Comparison of ENCODE assay signal across 9 cellular contexts in the genomic region with DNA sequence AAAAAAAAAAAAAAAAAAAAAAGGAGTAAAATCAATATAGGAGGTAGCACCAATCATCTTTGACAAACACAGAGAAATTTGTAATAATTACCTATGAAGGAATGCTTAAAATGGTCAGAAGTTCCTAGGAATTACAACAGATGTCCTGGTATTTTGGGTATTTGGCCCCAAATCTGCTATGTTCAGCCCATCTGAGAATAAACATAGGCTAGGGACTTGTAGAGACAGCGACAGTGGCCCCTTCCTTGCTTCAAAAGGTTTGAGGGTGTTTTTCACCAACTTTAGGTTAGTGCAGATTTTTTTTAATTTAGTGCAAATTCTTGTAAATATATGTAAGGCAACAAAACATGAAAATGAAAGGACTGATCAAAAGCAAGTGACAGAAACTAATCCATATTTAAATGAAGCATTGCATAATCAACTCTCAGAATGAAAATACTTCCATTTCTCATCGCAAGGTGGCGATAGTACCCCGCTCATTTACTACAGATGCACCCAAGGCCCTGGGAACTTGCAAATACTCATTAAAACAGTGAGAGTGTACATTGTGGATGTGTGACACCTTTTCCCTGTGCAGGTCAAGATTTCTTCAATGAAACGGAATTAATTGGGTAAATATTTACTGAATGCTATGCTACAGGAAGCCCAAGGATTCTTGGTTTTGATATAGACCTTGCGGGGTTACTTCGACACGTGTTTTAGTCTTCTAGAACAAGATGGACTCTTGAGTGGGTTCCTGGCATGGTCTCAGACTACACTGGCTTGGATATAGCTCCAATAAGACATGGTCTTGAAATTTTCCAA. TPM values are rescaled to one million over a fixed set of nuclear protein-coding genes. Genes with fewer than 3 reads are reported as not detected.
DNase-seq lines count a peak whose midpoint lies in the region; ATAC-seq and TF ChIP-seq lines count a peak whose summit lies in the region.
"Had no signal": no experiment of that assay in that cellular context is flagged by ENCODE, and none has a peak within 500 bp of the region (broad histone marks: within the 10 kb centered on the region; RNA-seq: fewer than 3 reads in every experiment).

No MANE protein-coding gene starts in this region.

- DNase-seq in CD4-positive, alpha-beta T cell, result peak; percentile 6 to 48 (median 39)
- DNase-seq in NCI-H82 treated with DMSO at 0.1 percent for 48 hours (lab: John Stamatoyannopoulos, UW; ENCODE audit: unreplicated experiment) (peak; percentile 23), epidermal melanocyte (ENCODE audit: insufficient read length, low spot score) (peak; percentile 54), natural killer cell (no peak), thyroid gland (peak; percentile 26 to 50)
- DNase-seq in activated CD4-positive, alpha-beta memory T cell treated with anti-CD3 and anti-CD28 coated beads for 36 hours, result peak; percentile 62

- 50 to 51% methylated on average over 8 of the region's 8 CpGs for WGBS in thyroid gland, 2 donors

- no peak for TF ChIP-seq POLR2A in thyroid gland (IDR thresholded peaks at IDR 0.05)

- POLR2A ChIA-PET in CD4-positive, alpha-beta T cell (lab: Charles Lee), result no interaction called here
- POLR2A ChIA-PET in activated CD4-positive, alpha-beta memory T cell treated with anti-CD3 and anti-CD28 coated beads for 36 hours (lab: Charles Lee), result no interaction called here

- TF ChIP-seq CTCF in CD4-positive, alpha-beta T cell (IDR thresholded peaks at IDR 0.05), result peak; percentile 93
- TF ChIP-seq CTCF in natural killer cell (IDR thresholded peaks at IDR 0.05) (peak; percentile 88), thyroid gland (IDR thresholded peaks at IDR 0.05) (peak; percentile 37 to 91 (median 79))

- H3K4me3 ChIP-seq in thyroid gland (replicated peaks in 1 of 3), result no peak overlapping the region
- H3K4me3 ChIP-seq: SJSA1 had no signal

- no peaks in the 10 kb centered on the region for H3K9me3 ChIP-seq in CD4-positive, alpha-beta T cell (ENCODE audit: control insufficient read depth, low read length)
- no peaks in the 10 kb centered on the region for H3K9me3 ChIP-seq in thyroid gland
- H3K9me3 ChIP-seq: SJSA1 had no signal

- H3K36me3 ChIP-seq in thyroid gland, result no peaks in the 10 kb centered on the region
- H3K36me3 ChIP-seq: SJSA1 had no signal

- no peaks in the 10 kb centered on the region for H3K9me3 Mint-ChIP-seq in CD4-positive, alpha-beta T cell
- no peaks in the 10 kb centered on the region for H3K9me3 Mint-ChIP-seq in activated CD4-positive, alpha-beta memory T cell treated with anti-CD3 and anti-CD28 coated beads for 36 hours
- no peaks in the 10 kb centered on the region for H3K9me3 Mint-ChIP-seq in natural killer cell

- H3K27ac Mint-ChIP-seq in CD4-positive, alpha-beta T cell, result no peak overlapping the region
- no peak overlapping the region for H3K27ac Mint-ChIP-seq in activated CD4-positive, alpha-beta memory T cell treated with anti-CD3 and anti-CD28 coated beads for 36 hours
- H3K27ac Mint-ChIP-seq in natural killer cell, result no peak overlapping the region

- no peaks in the 10 kb centered on the region for H3K4me1 Mint-ChIP-seq in CD4-positive, alpha-beta T cell (ENCODE audit: low read depth)
- no peaks in the 10 kb centered on the region for H3K4me1 Mint-ChIP-seq in activated CD4-positive, alpha-beta memory T cell treated with anti-CD3 and anti-CD28 coated beads for 36 hours (ENCODE audit: low read depth)
- no peaks in the 10 kb centered on the region for H3K4me1 Mint-ChIP-seq in natural killer cell

- H3K4me3 Mint-ChIP-seq in CD4-positive, alpha-beta T cell, result no peak overlapping the region
- H3K4me3 Mint-ChIP-seq in activated CD4-positive, alpha-beta memory T cell treated with anti-CD3 and anti-CD28 coated beads for 36 hours, result no peak overlapping the region
- no peak overlapping the region for H3K4me3 Mint-ChIP-seq in natural killer cell

- ATAC-seq in CD4-positive, alpha-beta T cell (ENCODE audit: poor library complexity), result peak; percentile 83
- ATAC-seq in GM19324 (IDR thresholded peaks at IDR 0.05; ENCODE audit: low FRiP score, unreplicated experiment) (peak; percentile 72), HG03439 (IDR thresholded peaks at IDR 0.05; ENCODE audit: unreplicated experiment) (peak; percentile 73), natural killer cell (peak; percentile 76 to 82 (median 76))

- no peak overlapping the region for H3K27ac ChIP-seq in CD4-positive, alpha-beta T cell (ENCODE audit: low read depth, low read length)
- no peak overlapping the region for H3K27ac ChIP-seq in thyroid gland
- H3K27ac ChIP-seq: SJSA1 had no signal

- H3K36me3 Mint-ChIP-seq in CD4-positive, alpha-beta T cell (ENCODE audit: low read depth), result no peaks in the 10 kb centered on the region
- H3K36me3 Mint-ChIP-seq in activated CD4-positive, alpha-beta memory T cell treated with anti-CD3 and anti-CD28 coated beads for 36 hours, result no peaks in the 10 kb centered on the region
- no peaks in the 10 kb centered on the region for H3K36me3 Mint-ChIP-seq in natural killer cell

- no peaks in the 10 kb centered on the region for H3K4me1 ChIP-seq in thyroid gland
- H3K4me1 ChIP-seq: SJSA1 had no signal

- CTCF ChIA-PET in CD4-positive, alpha-beta T cell (lab: Charles Lee), result interaction anchor here (1.1 kb wide), 1 partner anchor 290 kb away, joined by 3 read pairs; no protein-coding TSS in a partner anchor
- CTCF ChIA-PET in activated CD4-positive, alpha-beta memory T cell treated with anti-CD3 and anti-CD28 coated beads for 36 hours (lab: Charles Lee), result interaction anchor here (0.7 to 3.2 kb wide), 6 partner anchors 15 to 294 kb away, joined by 3 to 26 read pairs (median 10); no protein-coding TSS in a partner anchor

- H3K27me3 Mint-ChIP-seq in CD4-positive, alpha-beta T cell, result peaks cover 12% of the 10 kb centered on the region
- H3K27me3 Mint-ChIP-seq in activated CD4-positive, alpha-beta memory T cell treated with anti-CD3 and anti-CD28 coated beads for 36 hours, result peaks cover 2% of the 10 kb centered on the region
- H3K27me3 Mint-ChIP-seq in natural killer cell (ENCODE audit: low read depth in 2 of 2), result peaks cover 5 to 11% of the 10 kb centered on the region in 2 donors

- no peaks in the 10 kb centered on the region for H3K27me3 ChIP-seq in CD4-positive, alpha-beta T cell (ENCODE audit: control insufficient read depth, insufficient read depth, low read length)
- no peaks in the 10 kb centered on the region for H3K27me3 ChIP-seq in thyroid gland
- H3K27me3 ChIP-seq: SJSA1 had no signal

- intact Hi-C loops in CD4-positive, alpha-beta T cell (cut with DNase I, micrococcal nuclease), result loop anchor here (1.0 to 5.0 kb wide), 6 partner anchors 90 to 1305 kb away; no protein-coding TSS in a partner anchor
- intact Hi-C loops in activated CD4-positive, alpha-beta memory T cell treated with anti-CD3 and anti-CD28 coated beads for 36 hours (cut with micrococcal nuclease), result loop anchor here (1.0 to 10.0 kb wide), 7 partner anchors 90 to 1298 kb away; no protein-coding TSS in a partner anchor
- intact Hi-C loops in natural killer cell (cut with micrococcal nuclease), result loop anchor here (1.0 to 5.0 kb wide), 5 partner anchors 92 to 1305 kb away; no protein-coding TSS in a partner anchor
- intact Hi-C loops in thyroid gland (cut with DNase I), result loop anchor here (5.0 to 10.0 kb wide), 2 partner anchors 295 to 418 kb away; no protein-coding TSS in a partner anchor

RNA-seq across cellular contexts. Expression of gene FAM124B, which starts 44.6 kb away (rescaled TPM):
- 1 to 10 TPM; 1.1 to 1.3 TPM for total RNA-seq in CD4-positive, alpha-beta T cell
- total RNA-seq in activated CD4-positive, alpha-beta memory T cell treated with anti-CD3 and anti-CD28 coated beads for 36 hours, result under 1 TPM; 0.39 to 0.40 TPM
- total RNA-seq in natural killer cell, result 1 to 10 TPM; 1.9 to 6.1 (median 2.4) TPM
- 1 to 10 TPM in 3 of 4 donors, under 1 TPM in 1; 0.88 to 2.7 (median 1.3) TPM for total RNA-seq in thyroid gland
- total RNA-seq: SJSA1 had no signal
